ENCODE assay signal across 21 cellular contexts in the genomic region with DNA sequence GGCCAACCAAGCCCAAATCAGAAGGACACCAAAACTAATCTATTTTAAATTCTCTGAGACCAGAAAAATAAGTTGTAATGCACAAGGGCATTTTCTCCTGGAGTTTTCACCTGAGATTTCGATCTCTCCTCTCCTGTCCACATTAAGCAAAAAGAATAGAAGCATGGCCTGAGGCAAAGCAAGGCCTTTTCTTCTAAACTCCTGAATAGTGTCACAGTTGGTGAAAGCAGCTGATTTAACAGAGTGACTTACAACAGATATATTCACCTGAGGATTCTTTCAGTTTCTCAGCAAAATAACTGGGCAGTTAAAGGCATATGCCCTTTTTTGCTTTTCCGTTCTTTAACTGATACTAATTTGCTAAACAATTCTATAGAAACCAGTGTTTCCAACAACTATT.
"Had no signal": no experiment of that assay in that cellular context is flagged by ENCODE, and none has a peak within 500 bp of the region (broad histone marks: within the 10 kb centered on the region; RNA-seq: fewer than 3 reads in every experiment).

No MANE protein-coding gene starts in this region.

- H3K27ac ChIP-seq: RWPE1 had no signal

- H3K9me3 ChIP-seq: SK-N-SH had no signal

- H3K4me3 Mint-ChIP-seq: T-cell had no signal

- H3K9ac ChIP-seq: SK-N-SH had no signal

- ATAC-seq: Panc1, PC-3, T-cell had no signal

- H3K9me2 ChIP-seq: SK-N-SH had no signal

- H3K9me3 Mint-ChIP-seq: T-cell had no signal

- H3K4me1 Mint-ChIP-seq: T-cell had no signal

- H3K4me2 ChIP-seq: SK-N-SH had no signal

- DNase-seq: KBM-7; MV-4-11; NCI-H1048; NCI-H1105; NCI-H1417; NCI-H1436 treated with DMSO at 0.1 percent for 48 hours; NCI-H1694; NCI-H187 treated with DMSO at 0.1 percent for 48 hours; NCI-H2029 treated with DMSO at 0.1 percent for 48 hours; NCI-H2171 treated with DMSO at 0.1 percent for 48 hours; NCI-H524; NCI-H526 treated with DMSO at 0.1 percent for 48 hours; NCI-H774; NK-92 treated with Interleukin-12 subunit alpha and Interleukin-12 subunit beta, amount 100 ng/mL, for 24 hours; PC-3; SHP77; SK-N-SH; SW 1271; T-cell had no signal

- H3K36me3 Mint-ChIP-seq: T-cell had no signal

- H3K27ac Mint-ChIP-seq: T-cell had no signal

- H3K27me3 Mint-ChIP-seq: T-cell had no signal
